Comparison of ENCODE assay signal across 8 cellular contexts in the genomic region with DNA sequence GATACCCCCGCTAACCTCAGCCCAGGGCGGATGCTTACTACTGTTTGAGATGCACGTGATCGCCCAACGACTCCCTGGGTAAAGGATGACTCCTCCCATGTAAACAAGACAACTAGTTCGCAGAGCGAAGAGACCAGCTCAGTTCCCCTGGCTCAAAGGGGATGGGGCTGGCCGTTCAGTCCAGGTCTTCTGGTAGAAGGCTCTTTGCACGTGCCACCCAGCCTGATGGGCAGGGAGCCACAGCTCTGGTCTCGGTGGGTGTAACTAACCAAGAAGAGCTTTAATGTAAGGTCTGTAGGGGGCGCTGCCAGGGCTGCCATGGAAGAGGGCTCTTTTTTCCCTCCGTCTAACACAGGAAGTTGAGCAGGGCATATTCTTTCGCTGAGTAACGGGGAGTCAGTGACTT. TPM values are rescaled to one million over a fixed set of nuclear protein-coding genes. Genes with fewer than 3 reads are reported as not detected.
DNase-seq lines count a peak whose midpoint lies in the region; ATAC-seq and TF ChIP-seq lines count a peak whose summit lies in the region.

No MANE protein-coding gene starts in this region.

- H3K27me3 Mint-ChIP-seq in activated B cell treated with CpG ODN at 0.5 μM for 24 hours = peaks cover 6% of the 10 kb centered on the region
- peaks cover 3% of the 10 kb centered on the region for H3K27me3 Mint-ChIP-seq in dendritic cell treated with granulocyte-macrophage colony-stimulating factor and Interleukin-4, amounts not matched to agents 40 ng/mL and 50 ng/mL, for 4 days

- no peaks in the 10 kb centered on the region for H3K4me1 ChIP-seq in uterus

- H3K4me1 Mint-ChIP-seq in activated B cell treated with CpG ODN at 0.5 μM for 24 hours = peaks cover 12% of the 10 kb centered on the region
- peaks cover 7% of the 10 kb centered on the region for H3K4me1 Mint-ChIP-seq in dendritic cell treated with granulocyte-macrophage colony-stimulating factor and Interleukin-4, amounts not matched to agents 40 ng/mL and 50 ng/mL, for 4 days (ENCODE audit: low read depth)

- POLR2A ChIA-PET in activated B cell treated with CpG ODN at 0.5 μM for 24 hours (lab: Charles Lee) = interaction anchor here (0.6 kb wide), 1 partner anchor 49 kb away, joined by 3 read pairs; a partner anchor contains a TSS

- DNase-seq in H7 = peak; percentile 77
- no peak for DNase-seq in activated B cell treated with CpG ODN at 0.5 μM for 24 hours
- DNase-seq in stimulated activated CD4-positive, alpha-beta T cell treated with anti-CD3 and anti-CD28 coated beads, Interleukin-4, amount 100 ng/mL, for 4 hours = peak; percentile 12 to 19
- DNase-seq in MG63 = no peak
- no peak for DNase-seq in GM10266 (ENCODE audit: extremely low spot score)
- no peak for DNase-seq in uterus
- DNase-seq in GDM1 (lab: John Stamatoyannopoulos, UW) = no peak

- H3K9me3 ChIP-seq in MG63 (no peaks in the 10 kb centered on the region), uterus (no peaks in the 10 kb centered on the region)

- CTCF ChIA-PET in activated B cell treated with CpG ODN at 0.5 μM for 24 hours (lab: Charles Lee) = no interaction called here

- no peak overlapping the region for H3K27ac Mint-ChIP-seq in activated B cell treated with CpG ODN at 0.5 μM for 24 hours
- no peak overlapping the region for H3K27ac Mint-ChIP-seq in dendritic cell treated with granulocyte-macrophage colony-stimulating factor and Interleukin-4, amounts not matched to agents 40 ng/mL and 50 ng/mL, for 4 days

- intact Hi-C loops in activated B cell treated with CpG ODN at 0.5 μM for 24 hours (cut with micrococcal nuclease) = no loop called here
- intact Hi-C loops in dendritic cell treated with granulocyte-macrophage colony-stimulating factor and Interleukin-4, amounts not matched to agents 40 ng/mL and 50 ng/mL, for 4 days (cut with micrococcal nuclease) = no loop called here
- intact Hi-C loops in uterus (cut with DNase I; ENCODE audit: low total_unique reads) = no loop called here

- peak; percentile 28 for ATAC-seq in activated B cell treated with CpG ODN at 0.5 μM for 24 hours (ENCODE audit: low read depth)

- no peaks in the 10 kb centered on the region for H3K36me3 ChIP-seq in H7 (replicated peaks; ENCODE audit: control insufficient read depth, insufficient read depth, low read length)
- no peaks in the 10 kb centered on the region for H3K36me3 ChIP-seq in MG63
- H3K36me3 ChIP-seq in uterus = no peaks in the 10 kb centered on the region

- H3K4me3 Mint-ChIP-seq in activated B cell treated with CpG ODN at 0.5 μM for 24 hours = peak overlapping the region; percentile 37
- peak overlapping the region; percentile 52 for H3K4me3 Mint-ChIP-seq in dendritic cell treated with granulocyte-macrophage colony-stimulating factor and Interleukin-4, amounts not matched to agents 40 ng/mL and 50 ng/mL, for 4 days

- no peaks in the 10 kb centered on the region for H3K27me3 ChIP-seq in H7 (ENCODE audit: control insufficient read depth, insufficient read depth, low read length)
- no peaks in the 10 kb centered on the region for H3K27me3 ChIP-seq in MG63
- H3K27me3 ChIP-seq in uterus = no peaks in the 10 kb centered on the region

- peaks cover 4% of the 10 kb centered on the region for H3K9me3 Mint-ChIP-seq in activated B cell treated with CpG ODN at 0.5 μM for 24 hours
- no peaks in the 10 kb centered on the region for H3K9me3 Mint-ChIP-seq in dendritic cell treated with granulocyte-macrophage colony-stimulating factor and Interleukin-4, amounts not matched to agents 40 ng/mL and 50 ng/mL, for 4 days

- TF ChIP-seq POLR2A in uterus (IDR thresholded peaks at IDR 0.05) = no peak

- no peak overlapping the region for H3K4me3 ChIP-seq in H7 (ENCODE audit: insufficient read depth, low read depth, low read length)
- H3K4me3 ChIP-seq in MG63 = no peak overlapping the region
- H3K4me3 ChIP-seq in uterus = no peak overlapping the region

- no peak overlapping the region for H3K27ac ChIP-seq in uterus

- no peaks in the 10 kb centered on the region for H3K36me3 Mint-ChIP-seq in activated B cell treated with CpG ODN at 0.5 μM for 24 hours (ENCODE audit: low read depth)
- H3K36me3 Mint-ChIP-seq in dendritic cell treated with granulocyte-macrophage colony-stimulating factor and Interleukin-4, amounts not matched to agents 40 ng/mL and 50 ng/mL, for 4 days (ENCODE audit: low read depth) = no peaks in the 10 kb centered on the region

- no peak for TF ChIP-seq CTCF in activated B cell treated with CpG ODN at 0.5 μM for 24 hours (IDR thresholded peaks at IDR 0.05)
- no peak for TF ChIP-seq CTCF in GM10266 (IDR thresholded peaks at IDR 0.05; ENCODE audit: control insufficient read depth, insufficient read depth, low read depth, missing control alignments)
- TF ChIP-seq CTCF in uterus (IDR thresholded peaks at IDR 0.05) = no peak

RNA-seq across cellular contexts. Expression of a gene that starts 49.4 kb away (rescaled TPM):
- total RNA-seq in H7 (2014; rRNA removed; shearing (Covaris generic)) = 425 and 483 TPM in 2 replicates
- total RNA-seq in activated B cell treated with CpG ODN at 0.5 μM for 24 hours = 232 and 260 TPM in 2 replicates
- 180 and 241 TPM in 2 replicates for total RNA-seq in MG63 (2014; rRNA removed; shearing (Covaris generic); ENCODE audit: low replicate concordance)
- 100 to 1,000 TPM in 1 of 4 donors, 10 to 100 TPM in 3; 17.1 to 147 (median 33.8) TPM for total RNA-seq in uterus

Comparison
In these comparisons a context has a peak if more than half of its experiments do, and no peak if none do; other contexts are left out.
1. DNase-seq: peak in H7 (single experiment) and stimulated activated CD4-positive, alpha-beta T cell treated with anti-CD3 and anti-CD28 coated beads, Interleukin-4, amount 100 ng/mL, for 4 hours (2 of 2); none in activated B cell treated with CpG ODN at 0.5 μM for 24 hours (single experiment), MG63 (single experiment), GM10266 (single experiment), uterus (0 of 2) and GDM1 (single experiment).